In the genomic region with DNA sequence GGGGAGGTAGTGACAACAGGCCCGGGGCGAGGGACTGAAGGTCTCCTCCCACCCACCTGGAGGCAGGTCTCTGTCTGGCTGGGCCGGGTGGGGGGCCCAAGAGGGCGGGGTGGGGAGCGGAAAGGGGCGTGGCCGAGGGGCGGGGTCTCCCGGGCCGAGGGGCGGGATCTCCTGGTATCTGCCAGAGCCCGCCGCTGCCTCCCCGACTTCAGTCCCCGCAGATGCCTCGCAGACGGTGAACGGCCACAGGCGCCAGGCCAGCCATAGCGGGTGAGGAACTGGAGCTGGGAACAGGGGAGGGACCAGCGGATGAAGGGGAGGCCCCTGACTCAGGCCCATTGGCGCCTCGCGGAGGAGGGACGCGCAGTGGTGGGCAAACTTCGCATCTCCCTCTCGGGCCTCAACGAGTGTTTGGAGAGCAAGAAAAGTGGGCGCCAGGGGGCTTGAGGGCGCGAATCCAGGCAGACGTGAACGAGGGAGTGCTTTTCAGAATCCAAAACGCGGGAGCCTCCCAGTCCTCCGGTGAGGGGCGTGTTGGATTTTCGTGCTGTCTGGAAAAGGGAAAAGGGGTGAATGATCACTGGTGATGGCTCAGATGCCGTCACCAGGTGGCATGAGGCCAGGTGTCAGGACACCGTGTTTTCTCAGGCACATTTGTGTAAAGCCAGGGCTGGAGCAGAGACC, we compare ENCODE assay signal across 1 cellular context.
TF ChIP-seq lines count a peak whose summit lies in the region.

A gene with protein sequence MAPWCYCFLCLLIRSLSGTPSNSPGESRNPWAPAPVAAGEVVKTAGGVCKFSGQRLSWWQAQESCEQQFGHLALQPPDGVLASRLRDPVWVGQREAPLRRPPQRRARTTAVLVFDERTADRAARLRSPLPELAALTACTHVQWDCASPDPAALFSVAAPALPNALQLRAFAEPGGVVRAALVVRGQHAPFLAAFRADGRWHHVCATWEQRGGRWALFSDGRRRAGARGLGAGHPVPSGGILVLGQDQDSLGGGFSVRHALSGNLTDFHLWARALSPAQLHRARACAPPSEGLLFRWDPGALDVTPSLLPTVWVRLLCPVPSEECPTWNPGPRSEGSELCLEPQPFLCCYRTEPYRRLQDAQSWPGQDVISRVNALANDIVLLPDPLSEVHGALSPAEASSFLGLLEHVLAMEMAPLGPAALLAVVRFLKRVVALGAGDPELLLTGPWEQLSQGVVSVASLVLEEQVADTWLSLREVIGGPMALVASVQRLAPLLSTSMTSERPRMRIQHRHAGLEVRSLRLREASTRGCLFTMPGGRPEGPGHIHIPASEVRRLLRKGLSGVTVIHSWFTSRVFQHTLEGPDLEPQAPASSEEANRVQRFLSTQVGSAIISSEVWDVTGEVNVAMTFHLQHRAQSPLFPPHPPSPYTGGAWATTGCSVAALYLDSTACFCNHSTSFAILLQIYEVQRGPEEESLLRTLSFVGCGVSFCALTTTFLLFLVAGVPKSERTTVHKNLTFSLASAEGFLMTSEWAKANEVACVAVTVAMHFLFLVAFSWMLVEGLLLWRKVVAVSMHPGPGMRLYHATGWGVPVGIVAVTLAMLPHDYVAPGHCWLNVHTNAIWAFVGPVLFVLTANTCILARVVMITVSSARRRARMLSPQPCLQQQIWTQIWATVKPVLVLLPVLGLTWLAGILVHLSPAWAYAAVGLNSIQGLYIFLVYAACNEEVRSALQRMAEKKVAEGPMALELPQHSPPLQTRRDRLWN (plus strand): TSS at position 211 of the 684 bp plus-strand sequence. CDS start 1,216 bp downstream, outside the sequence.

TF ChIP-seq in SK-N-SH treated with all-trans-retinoic acid at 6 μM for 48 hours, 23 proteins besides CTCF, POLR2A, EP300 and RAD21 (continued from another document):
- no peak for TF ChIP-seq RARB (CRISPR knock-in tag; IDR thresholded peaks at IDR 0.05)
TF ChIP-seq in SK-N-SH treated with all-trans-retinoic acid at 6 μM for 48 hours: peak in this region for 0.
